Comparison of ENCODE assay signal across 10 cellular contexts in the genomic region with DNA sequence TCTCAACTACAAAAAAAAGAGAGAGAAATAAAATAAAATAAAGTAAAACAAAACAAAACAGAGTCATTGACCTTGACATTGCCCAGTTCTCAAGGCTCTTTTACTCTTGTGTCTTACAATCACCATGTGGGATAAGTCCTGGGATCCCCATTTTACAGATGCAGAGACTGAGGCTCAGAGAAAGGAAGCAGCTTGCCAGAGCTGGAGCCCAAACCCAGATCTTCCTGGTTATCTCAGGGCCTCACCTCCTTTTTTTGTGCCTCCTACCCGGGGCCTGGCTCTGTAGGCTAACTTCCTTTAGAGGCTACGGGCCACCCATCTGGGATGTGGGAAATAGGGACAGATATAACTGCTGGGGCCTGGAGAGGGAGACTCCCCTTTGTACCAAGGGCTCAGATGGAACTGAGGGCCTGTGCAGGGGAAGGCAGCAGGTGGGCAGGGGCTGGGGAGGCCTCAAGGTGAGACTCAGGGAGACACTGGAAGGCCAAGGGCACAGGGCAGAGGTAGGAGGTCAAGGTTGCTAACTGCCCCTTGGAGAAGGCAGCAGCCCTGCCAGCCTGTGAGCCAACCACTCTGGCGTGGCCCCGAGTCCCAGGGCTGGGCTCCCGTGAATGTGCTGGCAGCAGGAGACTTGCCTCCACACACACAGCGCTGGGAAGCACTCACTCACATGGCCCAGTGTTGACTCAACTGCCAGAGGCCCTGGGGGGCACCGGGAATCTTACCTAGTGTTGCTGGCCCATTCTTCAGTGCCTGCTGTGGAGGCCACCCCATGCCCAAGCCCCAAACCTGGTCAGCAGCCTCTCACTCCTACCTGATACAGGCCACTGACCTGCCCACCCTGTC. TPM values are rescaled to one million over a fixed set of nuclear protein-coding genes. Genes with fewer than 3 reads are reported as not detected.
DNase-seq lines count a peak whose midpoint lies in the region; ATAC-seq and TF ChIP-seq lines count a peak whose summit lies in the region.
"Had no signal": no experiment of that assay in that cellular context is flagged by ENCODE, and none has a peak within 500 bp of the region (broad histone marks: within the 10 kb centered on the region; RNA-seq: fewer than 3 reads in every experiment).

No MANE protein-coding gene starts in this region.

- H3K36me3 Mint-ChIP-seq in activated T-helper 17 cell treated with anti-CD3 and anti-CD28 coated beads, Interleukin-2, amount 50 U/mL, for 72 hours (ENCODE audit: low read depth) = peaks cover 62% of the 10 kb centered on the region
- H3K36me3 Mint-ChIP-seq in memory B cell = peaks cover 8% of the 10 kb centered on the region

- H3K27ac Mint-ChIP-seq in activated T-helper 17 cell treated with anti-CD3 and anti-CD28 coated beads, Interleukin-2, amount 50 U/mL, for 72 hours = peak overlapping the region; percentile 99
- peak overlapping the region; percentile 98 for H3K27ac Mint-ChIP-seq in memory B cell

- ATAC-seq in right cardiac atrium (peak in 1 of 2 donors; percentile 1), Right ventricle myocardium superior (ENCODE audit: poor library complexity) (no peak), memory B cell (ENCODE audit: low read depth) (no peak), HG03520 (IDR thresholded peaks at IDR 0.05; ENCODE audit: unreplicated experiment) (no peak), HG02970 (IDR thresholded peaks at IDR 0.05; ENCODE audit: low FRiP score, unreplicated experiment) (no peak)
- no peak for ATAC-seq in activated T-helper 17 cell treated with anti-CD3 and anti-CD28 coated beads, Interleukin-2, amount 50 U/mL, for 72 hours (replicated peaks)

- TF ChIP-seq CTCF in vagina (IDR thresholded peaks at IDR 0.05) = no peak

- H3K9me3 Mint-ChIP-seq in activated T-helper 17 cell treated with anti-CD3 and anti-CD28 coated beads, Interleukin-2, amount 50 U/mL, for 72 hours = no peaks in the 10 kb centered on the region
- H3K9me3 Mint-ChIP-seq in memory B cell = no peaks in the 10 kb centered on the region

- H3K4me3 ChIP-seq in right cardiac atrium (ENCODE audit: low read length) (no peak overlapping the region), vagina (no peak overlapping the region)
- H3K4me3 ChIP-seq: SK-N-MC had no signal

- H3K4me1 ChIP-seq in right cardiac atrium (ENCODE audit: control insufficient read depth, insufficient read depth, low read length) (peaks cover 12% of the 10 kb centered on the region), vagina (peaks cover 86% of the 10 kb centered on the region)

- H3K36me3 ChIP-seq in vagina = no peaks in the 10 kb centered on the region

- H3K4me1 Mint-ChIP-seq in activated T-helper 17 cell treated with anti-CD3 and anti-CD28 coated beads, Interleukin-2, amount 50 U/mL, for 72 hours = peaks cover 53% of the 10 kb centered on the region
- H3K4me1 Mint-ChIP-seq in memory B cell = peaks cover 56% of the 10 kb centered on the region

- H3K9me3 ChIP-seq in right cardiac atrium (ENCODE audit: control insufficient read depth, low read length) = no peaks in the 10 kb centered on the region
- H3K9me3 ChIP-seq in vagina = no peaks in the 10 kb centered on the region

- peak overlapping the region; percentile 82 for H3K4me3 Mint-ChIP-seq in activated T-helper 17 cell treated with anti-CD3 and anti-CD28 coated beads, Interleukin-2, amount 50 U/mL, for 72 hours
- no peak overlapping the region for H3K4me3 Mint-ChIP-seq in memory B cell

- H3K27me3 ChIP-seq in right cardiac atrium (ENCODE audit: control insufficient read depth, insufficient read depth) (no peaks in the 10 kb centered on the region), vagina (no peaks in the 10 kb centered on the region)

- DNase-seq in right cardiac atrium (peak in 2 of 3 donors; percentile 46 to 61), Right ventricle myocardium superior (no peak), memory B cell (ENCODE audit: low spot score in 2 of 2) (no peak), vagina (ENCODE audit: extremely low spot score in 2 of 2) (no peak), RPMI8226 (no peak)
- DNase-seq: NCI-H187 treated with DMSO at 0.1 percent for 48 hours had no signal

- H3K27me3 Mint-ChIP-seq in activated T-helper 17 cell treated with anti-CD3 and anti-CD28 coated beads, Interleukin-2, amount 50 U/mL, for 72 hours = no peaks in the 10 kb centered on the region
- no peaks in the 10 kb centered on the region for H3K27me3 Mint-ChIP-seq in memory B cell

- TF ChIP-seq POLR2A in vagina (IDR thresholded peaks at IDR 0.05) = no peak

- WGBS in right cardiac atrium = 83% methylated on average over 7 of the region's 7 CpGs

- H3K27ac ChIP-seq in right cardiac atrium (ENCODE audit: low read length) (no peak overlapping the region), vagina (peak overlapping the region; percentile 22)
- H3K27ac ChIP-seq: SK-N-MC had no signal

- intact Hi-C loops in right cardiac atrium (cut with DNase I) (no loop called here), Right ventricle myocardium superior (cut with DNase I) (no loop called here), vagina (cut with DNase I) (no loop called here)

RNA-seq across cellular contexts. Expression of gene ECE1, which starts 6.5 kb away (rescaled TPM):
- total RNA-seq in right cardiac atrium (100 to 1,000 TPM in 3 of 4 donors, 10 to 100 TPM in 1; 99.1 to 158 (median 114) TPM), Right ventricle myocardium superior (45.3 TPM), vagina (93.8 TPM)
- 76.2 TPM for polyA plus RNA-seq in right cardiac atrium
- 100 to 1,000 TPM in 1 of 2 donors, 10 to 100 TPM in 1; 75.4 to 219 TPM for total RNA-seq in activated T-helper 17 cell treated with anti-CD3 and anti-CD28 coated beads, Interleukin-2, amount 50 U/mL, for 72 hours

Comparison
In these comparisons a context has a peak if more than half of its experiments do, and no peak if none do; other contexts are left out.
1. DNase-seq: peak in right cardiac atrium (2 of 3); none in Right ventricle myocardium superior (single experiment), memory B cell (0 of 2), vagina (0 of 2) and RPMI8226 (single experiment).